Comparison of ENCODE assay signal across 6 cellular contexts in the genomic region with DNA sequence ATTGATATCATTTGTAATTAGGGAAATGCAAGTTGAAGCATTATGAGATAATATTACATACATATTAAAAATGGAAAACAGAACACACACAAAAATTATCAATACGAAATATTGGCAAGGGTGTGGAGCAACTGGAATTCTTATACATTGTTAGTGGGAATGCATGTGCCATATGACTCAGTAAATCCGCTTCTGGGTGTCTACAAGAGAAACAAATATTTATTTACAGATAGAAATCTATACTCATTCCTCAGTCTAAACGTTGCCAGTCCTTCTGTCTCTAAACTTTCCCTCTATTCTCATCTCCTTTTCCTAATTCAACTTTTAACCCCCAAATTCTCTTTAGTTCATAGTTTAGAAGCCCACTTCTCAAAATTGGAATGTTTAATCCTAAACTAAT.
"Had no signal": no experiment of that assay in that cellular context is flagged by ENCODE, and none has a peak within 500 bp of the region (broad histone marks: within the 10 kb centered on the region; RNA-seq: fewer than 3 reads in every experiment).

No MANE protein-coding gene starts in this region.

- H3K4me1 Mint-ChIP-seq: IgD-negative memory B cell had no signal

- H3K4me3 ChIP-seq: K562 had no signal

- H3K27ac ChIP-seq: HL-60 had no signal

- H3K4me3 Mint-ChIP-seq: IgD-negative memory B cell had no signal

- ATAC-seq: HepG2, K562 had no signal

- DNase-seq: IMR-90, KBM-7 had no signal

- H3K27ac Mint-ChIP-seq: IgD-negative memory B cell had no signal

- H3K27me3 Mint-ChIP-seq: IgD-negative memory B cell had no signal

- H3K36me3 Mint-ChIP-seq: IgD-negative memory B cell had no signal
